In the genomic region with DNA sequence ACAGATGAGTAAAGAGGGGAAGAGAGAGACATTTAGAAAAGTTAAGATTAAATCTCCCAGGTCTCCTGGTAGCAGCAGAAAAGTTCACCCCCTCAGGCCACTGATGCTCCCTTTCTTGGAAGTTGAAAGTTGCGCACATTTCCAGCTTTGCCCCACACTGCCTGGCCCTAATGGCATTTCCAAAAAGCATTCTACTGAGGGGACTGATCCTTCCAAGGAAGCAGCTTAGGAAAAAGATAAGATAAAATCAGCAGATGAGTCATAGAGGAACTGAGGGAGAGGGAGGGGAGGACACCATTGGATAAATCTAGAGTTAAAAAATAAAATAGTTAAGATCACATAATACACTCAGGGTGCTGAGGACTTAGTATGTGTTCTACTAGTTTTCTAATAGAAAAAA, we compare ENCODE assay signal across 18 cellular contexts.
DNase-seq lines count a peak whose midpoint lies in the region; ATAC-seq and TF ChIP-seq lines count a peak whose summit lies in the region.
"Had no signal": no experiment of that assay in that cellular context is flagged by ENCODE, and none has a peak within 500 bp of the region (broad histone marks: within the 10 kb centered on the region; RNA-seq: fewer than 3 reads in every experiment).

No MANE protein-coding gene starts in this region.

- H3K4me2 ChIP-seq in GM23248 (ENCODE audit: unreplicated experiment) (no peak overlapping the region), trophoblast cell (ENCODE audit: low read length) (no peak overlapping the region)

- no peak overlapping the region for H2BK12ac ChIP-seq in trophoblast cell (ENCODE audit: low read length)

- H3K79me2 ChIP-seq in GM23248 (ENCODE audit: insufficient read depth) = no peaks in the 10 kb centered on the region
- no peaks in the 10 kb centered on the region for H3K79me2 ChIP-seq in trophoblast cell (ENCODE audit: control insufficient read depth, insufficient read depth, low read length, poor library complexity)

- intact Hi-C loops in A673 (cut with micrococcal nuclease; ENCODE audit: unreplicated experiment) = no loop called here

- no peaks in the 10 kb centered on the region for H3K9me2 ChIP-seq in GM23248 (ENCODE audit: insufficient read depth)

- H2AFZ ChIP-seq in GM23248 (no peak overlapping the region), trophoblast cell (ENCODE audit: insufficient read depth, low read length, poor library complexity) (no peak overlapping the region)

- ATAC-seq in SK-N-SH treated with all-trans-retinoic acid at 6 μM for 48 hours = peak; percentile 48
- ATAC-seq: CD8-positive, alpha-beta T cell; PC-3 had no signal

- H3K23ac ChIP-seq in trophoblast cell (ENCODE audit: low read length) = no peak overlapping the region

- in situ Hi-C loops in GM23248 (cut with MboI) = no loop called here

- H3K4me1 ChIP-seq in GM23248 (ENCODE audit: insufficient read depth) = no peaks in the 10 kb centered on the region
- H3K4me1 ChIP-seq in trophoblast cell (ENCODE audit: control insufficient read depth in 1 of 2, insufficient read depth in 2 of 2, low read length in 2 of 2) = peaks cover 4 to 13% of the 10 kb centered on the region in 2 experiments
- H3K4me1 ChIP-seq in A673 (ENCODE audit: insufficient read depth, low read length, poor library complexity, severe bottlenecking) = no peaks in the 10 kb centered on the region
- H3K4me1 ChIP-seq: SJCRH30 had no signal

- H4K91ac ChIP-seq in trophoblast cell (ENCODE audit: low read depth, low read length) = no peak overlapping the region

- H3K4me3 ChIP-seq in GM23248 (no peak overlapping the region), trophoblast cell (ENCODE audit: low read depth, low read length) (no peak overlapping the region), A673 (ENCODE audit: low read depth, low read length, poor library complexity, severe bottlenecking) (no peak overlapping the region)
- H3K4me3 ChIP-seq: SJCRH30 had no signal

- BruUV-seq in A673 (replicated peaks; lab: Mats Ljungman, UMichigan) = no TSS peak

- H3K36me3 ChIP-seq in GM23248 (ENCODE audit: low read depth) = no peaks in the 10 kb centered on the region; the same call in 1 of the 2 replicates
- no peaks in the 10 kb centered on the region for H3K36me3 ChIP-seq in trophoblast cell (ENCODE audit: control insufficient read depth in 1 of 2, insufficient read depth in 2 of 2, low read length in 2 of 2)
- no peaks in the 10 kb centered on the region for H3K36me3 ChIP-seq in A673 (ENCODE audit: insufficient read depth, low read length, poor library complexity, severe bottlenecking)
- H3K36me3 ChIP-seq: SJCRH30 had no signal

- H3K79me1 ChIP-seq in trophoblast cell (ENCODE audit: low read length) = peaks cover 4% of the 10 kb centered on the region

- H3K9ac ChIP-seq in GM23248 = no peak overlapping the region
- H3K9ac ChIP-seq in trophoblast cell (ENCODE audit: low read length) = no peak overlapping the region

- no peak overlapping the region for H4K8ac ChIP-seq in trophoblast cell (ENCODE audit: low read depth, low read length)

- H3K9me3 ChIP-seq in GM23248 (ENCODE audit: low read depth) = no peaks in the 10 kb centered on the region
- no peaks in the 10 kb centered on the region for H3K9me3 ChIP-seq in trophoblast cell (ENCODE audit: insufficient read depth, low read depth, low read length)
- no peaks in the 10 kb centered on the region for H3K9me3 ChIP-seq in A673 (ENCODE audit: low read depth, low read length, poor library complexity, severe bottlenecking)
- H3K9me3 ChIP-seq: SJCRH30 had no signal

- 100% methylated on average over 1 of the region's 1 CpG for WGBS in GM23248 (ENCODE audit: low coverage in 1 of 2, low lambda C conversion rate in 2 of 2, missing lambda C conversion rate in 2 of 2), 2 experiments
- no CpG with 5 or more reads among the region's 1 CpG for WGBS in trophoblast cell (ENCODE audit: extremely low coverage, insufficient coverage, insufficient read length)

- H2AK5ac ChIP-seq in trophoblast cell (ENCODE audit: low read length) = no peak overlapping the region

- H3K18ac ChIP-seq in trophoblast cell (ENCODE audit: low read length) = no peak overlapping the region

- H4K12ac ChIP-seq in trophoblast cell (ENCODE audit: low read depth, low read length) = no peak overlapping the region

- H2BK120ac ChIP-seq in trophoblast cell (ENCODE audit: insufficient read depth, low read length, poor library complexity) = no peak overlapping the region

- H3K27me3 ChIP-seq in GM23248 (replicated peaks; ENCODE audit: insufficient read depth) (no peaks in the 10 kb centered on the region), trophoblast cell (ENCODE audit: insufficient read depth, low read length) (no peaks in the 10 kb centered on the region), A673 (replicated peaks; ENCODE audit: insufficient read depth, low read depth, low read length, poor library complexity) (no peaks in the 10 kb centered on the region)
- H3K27me3 ChIP-seq: SJCRH30 had no signal

- H3K4ac ChIP-seq in trophoblast cell (ENCODE audit: low read depth, low read length) = no peak overlapping the region

- H2BK5ac ChIP-seq in trophoblast cell (ENCODE audit: low read depth, low read length, poor library complexity) = no peak overlapping the region

- H4K20me1 ChIP-seq in GM23248 (ENCODE audit: insufficient read depth) = no peaks in the 10 kb centered on the region

- no peak overlapping the region for H3K27ac ChIP-seq in GM23248
- H3K27ac ChIP-seq in trophoblast cell (ENCODE audit: low read depth, low read length) = no peak overlapping the region
- H3K27ac ChIP-seq in A673 (ENCODE audit: low read depth, low read length, poor library complexity, severe bottlenecking) = no peak overlapping the region
- H3K27ac ChIP-seq: SJCRH30 had no signal

- CTCF ChIA-PET in A673 (lab: Charles Lee) = no interaction called here

- POLR2A ChIA-PET in A673 (lab: Charles Lee; ENCODE audit: low non-redundant PET) = no interaction called here

- DNase-seq in GM23248 (peak; percentile 6), islet precursor cell (peak; percentile 90), trophoblast cell (peak; percentile 67 to 90), DMS53 (lab: John Stamatoyannopoulos, UW) (no peak), A673 (ENCODE audit: low spot score) (no peak)
- no peak for DNase-seq in NK-92 treated with Interleukin-12 subunit alpha and Interleukin-12 subunit beta, amount 100 ng/mL, for 24 hours (lab: John Stamatoyannopoulos, UW)
- DNase-seq in activated CD8-positive, alpha-beta memory T cell treated with anti-CD3 and anti-CD28 coated beads, Interleukin-2, amount 50 U/mL, for 48 hours = no peak
- DNase-seq: CD8-positive, alpha-beta T cell; DMS79 treated with DMSO at 0.1 percent for 48 hours; MV-4-11; NCI-H1417; NCI-H2029; NCI-H510A; NCI-H774; PC-3; SJCRH30; SW 1271 had no signal

- no peak overlapping the region for H3K14ac ChIP-seq in trophoblast cell (ENCODE audit: low read length)

- no peaks in the 10 kb centered on the region for H3F3A ChIP-seq in GM23248 (ENCODE audit: insufficient read depth)

- no peak for TF ChIP-seq CTCF in A673 (conservative IDR thresholded peaks at IDR 0.05; ENCODE audit: low read depth, low read length)

TF ChIP-seq in SK-N-SH treated with all-trans-retinoic acid at 6 μM for 48 hours, 23 proteins besides CTCF, POLR2A, EP300 and RAD21:
- TF ChIP-seq RARB (CRISPR knock-in tag; IDR thresholded peaks at IDR 0.05) = no peak
- TF ChIP-seq ESRRG (CRISPR knock-in tag; IDR thresholded peaks at IDR 0.05) = no peak
- TF ChIP-seq CSRNP3 (CRISPR knock-in tag; IDR thresholded peaks at IDR 0.05) = no peak

Comparison
In these comparisons a context has a peak if more than half of its experiments do, and no peak if none do; other contexts are left out.
1. DNase-seq: peak in GM23248 (single experiment), islet precursor cell (single experiment) and trophoblast cell (2 of 2); none in NK-92 treated with Interleukin-12 subunit alpha and Interleukin-12 subunit beta, amount 100 ng/mL, for 24 hours (single experiment), DMS53 (single experiment), activated CD8-positive, alpha-beta memory T cell treated with anti-CD3 and anti-CD28 coated beads, Interleukin-2, amount 50 U/mL, for 48 hours (single experiment) and A673 (single experiment).